In genomic region chr5:180594311-180595045, GRCh38 we compare ENCODE assay signal across 2 cellular contexts.
TF ChIP-seq lines count a peak whose summit lies in the region.

No MANE protein-coding gene starts in this region.

TF ChIP-seq in HEK293, 187 proteins besides CTCF, POLR2A, EP300 and RAD21 (continued from another document and continues in another):
- TF ChIP-seq ZNF148 (tag by site-specific recombination; IDR thresholded peaks at IDR 0.05; ENCODE audit: borderline replicate concordance) (0 out of 2 replicates have a peak, but pooled peaks have one; percentile 35), EGR2 (tag by site-specific recombination; IDR thresholded peaks at IDR 0.05; ENCODE audit: low read depth) (peak; percentile 100), ZNF112 (tag by site-specific recombination; IDR thresholded peaks at IDR 0.05) (no peak), ZNF433 (tag by site-specific recombination; IDR thresholded peaks at IDR 0.05; ENCODE audit: low read depth) (no peak), KLF17 (tag by site-specific recombination; IDR thresholded peaks at IDR 0.05) (peak; percentile 16; the same call in 1 of the 2 replicates), ZNF548 (tag by site-specific recombination; IDR thresholded peaks at IDR 0.05) (0 out of 2 replicates have a peak, but pooled peaks have one; percentile 21), ZNF157 (tag by site-specific recombination; IDR thresholded peaks at IDR 0.05) (0 out of 2 replicates have a peak, but pooled peaks have one; percentile 15), ZFHX2 (tag by site-specific recombination; conservative IDR thresholded peaks at IDR 0.05) (peak; percentile 100), GLI4 (tag by site-specific recombination; IDR thresholded peaks at IDR 0.05) (no peak), ZNF704 (tag by site-specific recombination; IDR thresholded peaks at IDR 0.05) (no peak), ZNF398 (tag by site-specific recombination; IDR thresholded peaks at IDR 0.05) (0 out of 2 replicates have a peak, but pooled peaks have one; percentile 25), ZNF280D (tag by site-specific recombination; IDR thresholded peaks at IDR 0.05) (no peak), KLF9 (tag by site-specific recombination; IDR thresholded peaks at IDR 0.05; ENCODE audit: low read depth) (peak; percentile 91)

TF ChIP-seq in K562, 482 proteins besides CTCF, POLR2A, EP300 and RAD21 (continued from another document and continues in another):
- TF ChIP-seq ZNF431 (CRISPR knock-in tag; IDR thresholded peaks at IDR 0.05): no peak
- no peak for TF ChIP-seq ESRRB (CRISPR knock-in tag; IDR thresholded peaks at IDR 0.05; ENCODE audit: borderline replicate concordance)
- no peak for TF ChIP-seq U2AF1 (optimal IDR thresholded peaks at IDR 0.05; ENCODE audit: low read depth, low read length)
- TF ChIP-seq ZBTB5 (IDR thresholded peaks at IDR 0.05): 0 out of 2 replicates have a peak, but pooled peaks have one; percentile 48
- TF ChIP-seq KLF6 (CRISPR knock-in tag; IDR thresholded peaks at IDR 0.05; ENCODE audit: borderline replicate concordance): no peak
- TF ChIP-seq SMAD1 (IDR thresholded peaks at IDR 0.05; ENCODE audit: low read depth, low read length, partially characterized antibody): no peak
- peak; percentile 50; the same call in 1 of the 2 replicates for TF ChIP-seq SMARCA4 (IDR thresholded peaks at IDR 0.05)
- no peak for TF ChIP-seq NR4A1 (CRISPR knock-in tag; IDR thresholded peaks at IDR 0.05)
- no peak for TF ChIP-seq NR4A1 (tag; IDR thresholded peaks at IDR 0.05)
- TF ChIP-seq PKNOX1 (IDR thresholded peaks at IDR 0.05): 0 out of 2 replicates have a peak, but pooled peaks have one; percentile 16
- no peak for TF ChIP-seq BRF2 (IDR thresholded peaks at IDR 0.05; ENCODE audit: borderline replicate concordance, insufficient read depth, insufficient read length)
- TF ChIP-seq ZNF316 (IDR thresholded peaks at IDR 0.05): peak; percentile 74
- peak; percentile 79 for TF ChIP-seq C11orf30 (IDR thresholded peaks at IDR 0.05; ENCODE audit: low read depth)
- no peak for TF ChIP-seq ZNF354B (CRISPR knock-in tag; IDR thresholded peaks at IDR 0.05)
- TF ChIP-seq SETDB1 (IDR thresholded peaks at IDR 0.05; ENCODE audit: low read length): no peak
- TF ChIP-seq RBM15 (IDR thresholded peaks at IDR 0.05; ENCODE audit: insufficient read depth, low read length): no peak
- no peak for TF ChIP-seq MED1 (CRISPR knock-in tag; IDR thresholded peaks at IDR 0.05; ENCODE audit: borderline replicate concordance)
- TF ChIP-seq SRSF1 (IDR thresholded peaks at IDR 0.05; ENCODE audit: low read depth, low read length): no peak
- TF ChIP-seq KHSRP (IDR thresholded peaks at IDR 0.05): no peak
- no peak for TF ChIP-seq STAT6 (CRISPR knock-in tag; IDR thresholded peaks at IDR 0.05)
- TF ChIP-seq ZC3H4 (CRISPR knock-in tag; IDR thresholded peaks at IDR 0.05; ENCODE audit: borderline replicate concordance): no peak
- TF ChIP-seq HOMEZ (CRISPR knock-in tag; IDR thresholded peaks at IDR 0.05): no peak
- TF ChIP-seq HNRNPUL1 (IDR thresholded peaks at IDR 0.05; ENCODE audit: low read length): peak; percentile 91; the same call in 1 of the 2 replicates
- TF ChIP-seq ATF7 (IDR thresholded peaks at IDR 0.05): no peak
- TF ChIP-seq NFE2 (IDR thresholded peaks at IDR 0.05; ENCODE audit: low read depth): peak; percentile 78
- peak; percentile 10 for TF ChIP-seq PRDM10 (IDR thresholded peaks at IDR 0.05; ENCODE audit: partially characterized antibody)
- TF ChIP-seq ZNF253 (CRISPR knock-in tag; conservative IDR thresholded peaks at IDR 0.05): no peak
- TF ChIP-seq ETV5 (CRISPR knock-in tag; IDR thresholded peaks at IDR 0.05; ENCODE audit: low read depth): no peak
- TF ChIP-seq PHB2 (IDR thresholded peaks at IDR 0.05; ENCODE audit: low read depth): 0 out of 2 replicates have a peak, but pooled peaks have one; percentile 32
- TF ChIP-seq ZBTB7A (IDR thresholded peaks at IDR 0.05; ENCODE audit: borderline replicate concordance, control insufficient read depth, low read depth, low read length): peak; percentile 43; the same call in 1 of the 2 replicates
- TF ChIP-seq RAD51 (IDR thresholded peaks at IDR 0.05; ENCODE audit: borderline replicate concordance, low read depth): peak; percentile 13; the same call in 1 of the 2 replicates
- no peak for TF ChIP-seq LARP7 (IDR thresholded peaks at IDR 0.05)
- TF ChIP-seq TFE3 (CRISPR knock-in tag; IDR thresholded peaks at IDR 0.05): no peak
- no peak for TF ChIP-seq HSF4 (CRISPR knock-in tag; IDR thresholded peaks at IDR 0.05; ENCODE audit: borderline replicate concordance)
- no peak for TF ChIP-seq PBX2 (CRISPR knock-in tag; IDR thresholded peaks at IDR 0.05; ENCODE audit: low read depth)
- TF ChIP-seq PBX2 (tag; conservative IDR thresholded peaks at IDR 0.05; ENCODE audit: low read depth): no peak
- no peak for TF ChIP-seq ZBTB17 (CRISPR knock-in tag; IDR thresholded peaks at IDR 0.05)
- no peak for TF ChIP-seq PHF21A (IDR thresholded peaks at IDR 0.05; ENCODE audit: borderline replicate concordance, low read depth)
- TF ChIP-seq SMAD2 (IDR thresholded peaks at IDR 0.05; ENCODE audit: low read depth, low read length): no peak
- no peak for TF ChIP-seq FOXP1 (CRISPR knock-in tag; IDR thresholded peaks at IDR 0.05)
- TF ChIP-seq WHSC1 (IDR thresholded peaks at IDR 0.05; ENCODE audit: low read length): no peak
- TF ChIP-seq ZNF699 (CRISPR knock-in tag; IDR thresholded peaks at IDR 0.05; ENCODE audit: insufficient replicate concordance): no peak
- no peak for TF ChIP-seq ZNF274 (IDR thresholded peaks at IDR 0.05; ENCODE audit: borderline replicate concordance, low read depth, low read length)
- no peak for TF ChIP-seq ZNF224 (CRISPR knock-in tag; IDR thresholded peaks at IDR 0.05)
- no peak for TF ChIP-seq TAF7 (tag; IDR thresholded peaks at IDR 0.05)
- TF ChIP-seq DPF2 (IDR thresholded peaks at IDR 0.05): peak; percentile 85
